In genomic region chr3:142958707-142959106, GRCh38 we compare ENCODE assay signal across 12 cellular contexts. TPM values are rescaled to one million over a fixed set of nuclear protein-coding genes. Genes with fewer than 3 reads are reported as not detected.
A peak's percentile ranks its signal among the peaks of the same experiment; 100 is the strongest.
DNase-seq lines count a peak whose midpoint lies in the region; ATAC-seq, FAIRE-seq and TF ChIP-seq lines count a peak whose summit lies in the region.
"Had no signal": no experiment of that assay in that cellular context is flagged by ENCODE, and none has a peak within 500 bp of the region (broad histone marks: within the 10 kb centered on the region; RNA-seq: fewer than 3 reads in every experiment).

No MANE protein-coding gene starts in this region.

- no peak for TF ChIP-seq POLR2A in K562 (conservative IDR thresholded peaks at IDR 0.05)

- H3K36me3 ChIP-seq in K562 (ENCODE audit: control insufficient read depth, insufficient read depth, low read length) = no peaks in the 10 kb centered on the region
- no peaks in the 10 kb centered on the region for H3K36me3 ChIP-seq in psoas muscle (ENCODE audit: insufficient read depth in 1 of 2, low read depth in 1 of 2)
- H3K36me3 ChIP-seq in colonic mucosa = no peaks in the 10 kb centered on the region
- H3K36me3 ChIP-seq: HAP-1, sigmoid colon had no signal

- peak overlapping the region; percentile 43 for H3K4me2 ChIP-seq in K562 (ENCODE audit: insufficient read depth, low read length)

- peak overlapping the region; percentile 61 for H2AFZ ChIP-seq in K562 (ENCODE audit: low read depth, low read length)

- intact Hi-C loops in K562 (cut with micrococcal nuclease) = no loop called here
- intact Hi-C loops in psoas muscle (cut with DNase I) = no loop called here
- intact Hi-C loops in colonic mucosa (cut with DNase I) = no loop called here

- TF ChIP-seq CTCF in K562 (IDR thresholded peaks at IDR 0.05 in 2 of 3, conservative IDR thresholded peaks at IDR 0.05 in 1 of 3; ENCODE audit: insufficient read depth in 2 of 3, low read depth in 1 of 3, low read length in 3 of 3) = peak in 2 of 3 experiments; percentile 32 to 48; a peak in 4 of 6 replicates
- no peak for TF ChIP-seq CTCF in psoas muscle (IDR thresholded peaks at IDR 0.05)
- no peak for TF ChIP-seq CTCF in colonic mucosa (IDR thresholded peaks at IDR 0.05)

- BruUV-seq in K562 (replicated peaks; lab: Mats Ljungman, UMichigan) = no TSS peak

- no peak overlapping the region for H3K4me3 ChIP-seq in K562
- peak overlapping the region; percentile 11 for H3K4me3 ChIP-seq in psoas muscle
- no peak overlapping the region for H3K4me3 ChIP-seq in colonic mucosa
- H3K4me3 ChIP-seq: body of pancreas, HAP-1, sigmoid colon had no signal

- FAIRE-seq in K562 (lab: Jason Lieb, UNC) = peak; percentile 73

- TF ChIP-seq RAD21 in K562 (CRISPR knock-in tag; conservative IDR thresholded peaks at IDR 0.05 in 1 of 2, IDR thresholded peaks at IDR 0.05 in 1 of 2) = peak in 1 of 2 experiments; percentile 31; a peak in 2 of 4 replicates

- H4K20me1 ChIP-seq in K562 (replicated peaks; ENCODE audit: control insufficient read depth, insufficient read depth, low read length) = no peaks in the 10 kb centered on the region

- no peak for TF ChIP-seq EP300 in K562 (IDR thresholded peaks at IDR 0.05; ENCODE audit: low read length)

- H3K9me3 ChIP-seq in K562 (replicated peaks; ENCODE audit: control insufficient read depth, insufficient read depth, low read depth, low read length) = peaks cover 2% of the 10 kb centered on the region; the same call in 1 of the 2 replicates
- H3K9me3 ChIP-seq in psoas muscle = no peaks in the 10 kb centered on the region
- no peaks in the 10 kb centered on the region for H3K9me3 ChIP-seq in colonic mucosa
- H3K9me3 ChIP-seq: body of pancreas, HAP-1, sigmoid colon had no signal

- CTCF ChIA-PET in K562 (lab: Yijun Ruan, JAX; ENCODE audit: low intra/inter-chr PET ratio) = interaction anchor here (0.6 kb wide), 1 partner anchor 85 kb away, joined by 4 read pairs; no protein-coding TSS in a partner anchor

- H3K4me1 ChIP-seq in K562 (replicated peaks in 1 of 2; ENCODE audit: control insufficient read depth in 2 of 2, insufficient read depth in 2 of 2, low read length in 2 of 2) (peaks cover 2 to 17% of the 10 kb centered on the region in 2 experiments; a peak in 3 of 5 replicates), psoas muscle (peaks cover 5% of the 10 kb centered on the region), colonic mucosa (no peaks in the 10 kb centered on the region)

- in situ Hi-C loops in K562 (cut with MboI) = no loop called here

- H3K9ac ChIP-seq in K562 (ENCODE audit: insufficient read depth in 1 of 2, low read depth in 2 of 2, low read length in 2 of 2) (peak overlapping the region; percentile 6 to 77; a peak in 2 of 4 replicates), colonic mucosa (ENCODE audit: low read depth in 2 of 2, low read length in 2 of 2) (no peak overlapping the region)

- WGBS in K562 (ENCODE audit: insufficient coverage, low coverage, missing lambda C conversion rate) = 2% methylated on average over 6 of the region's 6 CpGs
- 22 to 28% (median 25%) methylated on average over 6 of the region's 6 CpGs for WGBS in psoas muscle, 3 donors

- POLR2A ChIA-PET in K562 (lab: Yijun Ruan, JAX) = interaction anchor here (0.7 to 1.3 kb wide), 2 partner anchors 10 to 15 kb away, joined by 3 read pairs; no protein-coding TSS in a partner anchor

- ATAC-seq in K562 = peak; percentile 80
- peak; percentile 82 to 90 (median 86) for ATAC-seq in psoas muscle
- no peak for ATAC-seq in GM21528 (IDR thresholded peaks at IDR 0.05; ENCODE audit: low FRiP score, unreplicated experiment)
- ATAC-seq: body of pancreas had no signal

- H3K27me3 ChIP-seq in K562 (ENCODE audit: control insufficient read depth in 2 of 2, insufficient read depth in 2 of 2, low read length in 2 of 2) (no peaks in the 10 kb centered on the region), psoas muscle (ENCODE audit: insufficient read depth in 3 of 3, low read length in 2 of 3) (peaks cover 0 to 12% (median 0%) of the 10 kb centered on the region in 3 donors), colonic mucosa (peaks cover 31% of the 10 kb centered on the region)

- H3K27ac ChIP-seq in K562 (ENCODE audit: extremely low read depth, low read depth, low read length) (no peak overlapping the region), psoas muscle (peak overlapping the region; percentile 53), colonic mucosa (no peak overlapping the region)
- H3K27ac ChIP-seq: body of pancreas, sigmoid colon had no signal

- H3K9me1 ChIP-seq in K562 (ENCODE audit: control insufficient read depth, insufficient read depth, low read length) = no peaks in the 10 kb centered on the region

- DNase-seq in Daoy (ENCODE audit: low read depth) (peak; percentile 75), HS-27A (ENCODE audit: low read depth) (peak; percentile 12), K562 (ENCODE audit: extremely low read depth in 1 of 4, low spot score in 3 of 4) (peak in 3 of 4 experiments; percentile 35 to 74 (median 47)), psoas muscle (peak; percentile 38 to 59), NCI-H1436 treated with DMSO at 0.1 percent for 48 hours (lab: John Stamatoyannopoulos, UW) (no peak), colonic mucosa (no peak)
- DNase-seq: body of pancreas, NCI-H187 treated with DMSO at 0.1 percent for 48 hours, sigmoid colon had no signal

- H3K79me2 ChIP-seq in K562 (ENCODE audit: control insufficient read depth, insufficient read depth, low read length) = no peaks in the 10 kb centered on the region

TF ChIP-seq in K562, 482 proteins besides CTCF, POLR2A, EP300 and RAD21 (continues in another document):
- peak; percentile 52; the same call in 1 of the 2 replicates for TF ChIP-seq HMBOX1 (IDR thresholded peaks at IDR 0.05)
- TF ChIP-seq THRAP3 (IDR thresholded peaks at IDR 0.05; ENCODE audit: borderline replicate concordance) = no peak
- no peak for TF ChIP-seq CEBPG (CRISPR knock-in tag; IDR thresholded peaks at IDR 0.05)
- 0 out of 4 replicates have a peak, but pooled peaks of 1 of the 2 experiments have one; percentile 20 for TF ChIP-seq CEBPG (tag; conservative IDR thresholded peaks at IDR 0.05 in 1 of 2, IDR thresholded peaks at IDR 0.05 in 1 of 2)

RNA-seq across cellular contexts. Expression of gene PAQR9, which starts 4.8 kb away (rescaled TPM):
- 0.17 TPM in 1 of 2 replicates, not detected in the other for total RNA-seq in Daoy (2014; rRNA removed; shearing (Covaris generic))
- 0.53 and 1.0 TPM in 2 replicates for total RNA-seq in K562 (2011; cell fraction: chromatin; rRNA removed; ENCODE audit: low replicate concordance)
- 1.4 and 2.0 TPM in 2 replicates for total RNA-seq in K562 (2011; cell fraction: nucleolus; rRNA removed)
- total RNA-seq in K562 (2011; cell fraction: nucleoplasm; rRNA removed) = 0.92 and 1.8 TPM in 2 replicates
- total RNA-seq in K562 (2014; rRNA removed) (0.27 and 0.29 TPM in 2 replicates), K562 (2014; rRNA removed; fragmentation: Illumina TruSeq; extraction: Trizol) (0.07 and 0.16 TPM in 2 replicates), K562 (2015; rRNA removed; fragmentation: Illumina TruSeq; extraction: Trizol) (0.04 TPM in 1 of 2 replicates, not detected in the other), K562 (2021) (0.40 and 0.58 TPM in 2 replicates), psoas muscle (1 to 10 TPM in 3 of 4 donors, under 1 TPM in 1; 0.53 to 2.6 (median 2.3) TPM), colonic mucosa (not detected)
- polyA plus RNA-seq in K562 (2011; rRNA removed) (0.12 and 0.39 TPM in 2 replicates), K562 (2014; fragmentation: Illumina TruSeq; extraction: Trizol) (0.21 and 0.22 TPM in 2 replicates), K562 (2014; fragmentation: Nextera tagmentation; extraction: Ambion mirVana) (under 1 TPM; 0.08 to 0.13 TPM), K562 (2014; rRNA removed) (0.33 and 0.47 TPM in 2 replicates), psoas muscle (1 to 10 TPM in 2 of 3 donors, under 1 TPM in 1; 1.00 to 5.8 (median 1.4) TPM)
- 0.12 and 1.3 TPM in 2 replicates for polyA plus RNA-seq in K562 (2011; cell fraction: cytosol; rRNA removed)
- 0.20 and 1.0 TPM in 2 replicates for polyA plus RNA-seq in K562 (2011; cell fraction: nucleus; rRNA removed)
- polyA plus RNA-seq in K562 (2012) = 0.11 and 0.31 TPM in 2 replicates
- polyA minus RNA-seq in K562 (2011; rRNA and poly(A)+ RNA removed) = 0.18 and 0.39 TPM in 2 replicates
- not detected in 2 replicates for polyA minus RNA-seq in K562 (2011; cell fraction: cytosol; rRNA and poly(A)+ RNA removed)
- polyA minus RNA-seq in K562 (2011; cell fraction: nucleus; rRNA and poly(A)+ RNA removed) = 0.27 and 0.56 TPM in 2 replicates
- total RNA-seq: OCI-LY7, sigmoid colon had no signal
- polyA plus RNA-seq: sigmoid colon had no signal

RNA-seq across cellular contexts. Expression of gene U2SURP, which starts 42.7 kb away (rescaled TPM):
- total RNA-seq in Daoy (2014; rRNA removed; shearing (Covaris generic)) = 135 and 156 TPM in 2 replicates
- total RNA-seq in K562 (2011; cell fraction: chromatin; rRNA removed; ENCODE audit: low replicate concordance) = 224 and 739 TPM in 2 replicates
- 79.4 and 92.0 TPM in 2 replicates for total RNA-seq in K562 (2011; cell fraction: nucleolus; rRNA removed)
- 184 and 255 TPM in 2 replicates for total RNA-seq in K562 (2011; cell fraction: nucleoplasm; rRNA removed)
- total RNA-seq in K562 (2014; rRNA removed) (116 and 128 TPM in 2 replicates), K562 (2014; rRNA removed; fragmentation: Illumina TruSeq; extraction: Trizol) (280 and 375 TPM in 2 replicates), K562 (2015; rRNA removed; fragmentation: Illumina TruSeq; extraction: Trizol) (193 and 205 TPM in 2 replicates), K562 (2021) (198 and 199 TPM in 2 replicates), psoas muscle (10 to 100 TPM; 39.8 to 69.3 (median 53.3) TPM), colonic mucosa (10 to 100 TPM; 59.4 to 70.2 TPM)
- polyA plus RNA-seq in K562 (2011; rRNA removed) (108 and 140 TPM in 2 replicates), K562 (2014; fragmentation: Illumina TruSeq; extraction: Trizol) (174 and 178 TPM in 2 replicates), K562 (2014; fragmentation: Nextera tagmentation; extraction: Ambion mirVana) (100 to 1,000 TPM; 191 to 322 TPM), K562 (2014; rRNA removed) (97.8 and 140 TPM in 2 replicates), psoas muscle (10 to 100 TPM; 20.5 to 32.3 (median 25.7) TPM)
- 8.8 and 22.2 TPM in 2 replicates for polyA plus RNA-seq in K562 (2011; cell fraction: cytosol; rRNA removed)
- 182 and 207 TPM in 2 replicates for polyA plus RNA-seq in K562 (2011; cell fraction: nucleus; rRNA removed)
- 66.4 and 103 TPM in 2 replicates for polyA plus RNA-seq in K562 (2012)
- polyA minus RNA-seq in K562 (2011; rRNA and poly(A)+ RNA removed) = 269 and 309 TPM in 2 replicates
- polyA minus RNA-seq in K562 (2011; cell fraction: cytosol; rRNA and poly(A)+ RNA removed) = 56.3 and 70.0 TPM in 2 replicates
- polyA minus RNA-seq in K562 (2011; cell fraction: nucleus; rRNA and poly(A)+ RNA removed) = 193 and 346 TPM in 2 replicates

Comparison
In these comparisons a context has a peak if more than half of its experiments do, and no peak if none do; other contexts are left out.
1. DNase-seq: peak in Daoy (single experiment), HS-27A (single experiment), K562 (3 of 4) and psoas muscle (2 of 2); none in NCI-H1436 treated with DMSO at 0.1 percent for 48 hours (single experiment) and colonic mucosa (single experiment).
2. H3K9ac ChIP-seq: peak in K562 (2 of 2); none in colonic mucosa (0 of 2).
3. CTCF ChIP-seq: peak in K562 (2 of 3); none in psoas muscle (single experiment) and colonic mucosa (single experiment).